8 cellular contexts compared by ENCODE assay signal in genomic region chr5:176837707-176838115, GRCh38. TPM values are rescaled to one million over a fixed set of nuclear protein-coding genes. Genes with fewer than 3 reads are reported as not detected.
A peak's percentile ranks its signal among the peaks of the same experiment; 100 is the strongest.
DNase-seq lines count a peak whose midpoint lies in the region; ATAC-seq and TF ChIP-seq lines count a peak whose summit lies in the region.

No MANE protein-coding gene starts in this region.

- H3K27me3 Mint-ChIP-seq in progenitor cell of endocrine pancreas, result peaks cover 57% of the 10 kb centered on the region

- no peak overlapping the region for H3K27ac Mint-ChIP-seq in progenitor cell of endocrine pancreas

- no peak overlapping the region for H3K4me3 Mint-ChIP-seq in progenitor cell of endocrine pancreas (ENCODE audit: low read depth)

- no peaks in the 10 kb centered on the region for H3K4me1 Mint-ChIP-seq in progenitor cell of endocrine pancreas (ENCODE audit: low read depth)

- no peak for ATAC-seq in HG03460 (IDR thresholded peaks at IDR 0.05; ENCODE audit: unreplicated experiment)

- no peaks in the 10 kb centered on the region for H3K36me3 Mint-ChIP-seq in progenitor cell of endocrine pancreas (ENCODE audit: insufficient read depth)

- no peaks in the 10 kb centered on the region for H3K9me3 Mint-ChIP-seq in progenitor cell of endocrine pancreas (ENCODE audit: low read depth)

- DNase-seq in GM19238 (ENCODE audit: insufficient read length, low spot score) (peak; percentile 59), SIG-M5 (lab: John Stamatoyannopoulos, UW) (peak; percentile 36), head of caudate nucleus (peak; percentile 45 to 87 (median 72)), progenitor cell of endocrine pancreas (ENCODE audit: low spot score, unreplicated experiment) (peak; percentile 97), ureter (ENCODE audit: low spot score) (peak; percentile 83), NCI-H187 treated with DMSO at 0.1 percent for 48 hours (lab: John Stamatoyannopoulos, UW) (no peak)
- DNase-seq in activated naive CD4-positive, alpha-beta T cell (lab: John Stamatoyannopoulos, UW), result peak; percentile 9 to 48 (median 28)

- intact Hi-C loops in head of caudate nucleus (cut with DNase I), result no loop called here

- TF ChIP-seq CTCF in progenitor cell of endocrine pancreas (IDR thresholded peaks at IDR 0.05; ENCODE audit: unreplicated experiment), result no peak

RNA-seq across cellular contexts. Expression of gene UNC5A, which starts 27.4 kb away (rescaled TPM):
- 2.8 and 2.9 TPM in 2 replicates for total RNA-seq in progenitor cell of endocrine pancreas
- not detected for total RNA-seq in ureter
